In the genomic region with DNA sequence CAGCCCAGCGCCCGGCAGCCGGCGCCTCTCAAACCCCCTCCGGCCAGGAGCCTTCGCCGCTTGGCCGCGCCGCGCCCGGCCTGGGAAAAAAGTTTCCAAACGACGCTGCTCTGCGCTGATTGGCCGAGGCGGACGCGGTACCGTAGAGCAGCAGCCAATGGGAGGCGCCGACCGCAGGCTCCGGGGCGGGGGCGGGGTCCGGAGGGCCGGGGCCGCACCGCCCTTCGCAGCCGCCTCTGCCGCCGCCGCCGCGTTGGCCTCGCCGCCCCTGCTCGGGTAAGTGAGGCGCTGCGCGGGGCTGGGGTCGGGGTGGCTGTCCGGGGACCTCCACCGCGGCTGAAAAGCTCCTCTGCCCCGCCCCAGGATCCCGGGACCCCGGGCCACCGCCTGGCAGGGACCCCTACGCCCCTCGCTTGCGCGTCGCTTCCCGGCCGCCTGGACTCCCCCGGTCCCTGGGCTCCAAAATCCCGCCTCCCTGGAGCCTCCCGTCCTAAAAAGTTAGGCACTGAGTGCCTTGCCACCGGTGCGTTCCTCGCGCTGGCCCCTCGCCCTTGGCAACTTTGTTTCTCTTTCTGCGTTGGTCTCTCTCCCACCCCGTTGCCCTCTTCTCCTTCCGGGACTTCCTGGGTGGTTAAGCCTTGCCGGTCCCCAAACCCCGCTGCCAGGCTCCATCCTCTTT, we compare ENCODE assay signal across 1 cellular context.
TF ChIP-seq lines count a peak whose summit lies in the region.

NDE1 (plus strand) TSS at position 227 of the 679 bp plus-strand sequence. CDS start 14,534 bp downstream, outside the sequence.

TF ChIP-seq in K562, 482 proteins besides CTCF, POLR2A, EP300 and RAD21 (continued from another document and continues in another):
- TF ChIP-seq PHF21A (IDR thresholded peaks at IDR 0.05; ENCODE audit: borderline replicate concordance, low read depth): peak; percentile 73; the same call in 1 of the 2 replicates
- TF ChIP-seq CREM (IDR thresholded peaks at IDR 0.05; ENCODE audit: low read depth): peak; percentile 73
- TF ChIP-seq MAX (CRISPR knock-in tag; IDR thresholded peaks at IDR 0.05): peak; percentile 51; the same call in 1 of the 2 replicates
- TF ChIP-seq HNRNPLL (IDR thresholded peaks at IDR 0.05; ENCODE audit: low read depth, low read length, poor library complexity, severe bottlenecking): no peak
- TF ChIP-seq SP1 (CRISPR knock-in tag; IDR thresholded peaks at IDR 0.05): 0 out of 2 replicates have a peak, but pooled peaks have one; percentile 35
- TF ChIP-seq ZFP36 (IDR thresholded peaks at IDR 0.05; ENCODE audit: low read depth, low read length, partially characterized antibody): no peak
- no peak for TF ChIP-seq BRD4 (IDR thresholded peaks at IDR 0.05)
- no peak for TF ChIP-seq EWSR1 (IDR thresholded peaks at IDR 0.05; ENCODE audit: borderline replicate concordance, low read depth, partially characterized antibody)
- TF ChIP-seq, protein P1, sequence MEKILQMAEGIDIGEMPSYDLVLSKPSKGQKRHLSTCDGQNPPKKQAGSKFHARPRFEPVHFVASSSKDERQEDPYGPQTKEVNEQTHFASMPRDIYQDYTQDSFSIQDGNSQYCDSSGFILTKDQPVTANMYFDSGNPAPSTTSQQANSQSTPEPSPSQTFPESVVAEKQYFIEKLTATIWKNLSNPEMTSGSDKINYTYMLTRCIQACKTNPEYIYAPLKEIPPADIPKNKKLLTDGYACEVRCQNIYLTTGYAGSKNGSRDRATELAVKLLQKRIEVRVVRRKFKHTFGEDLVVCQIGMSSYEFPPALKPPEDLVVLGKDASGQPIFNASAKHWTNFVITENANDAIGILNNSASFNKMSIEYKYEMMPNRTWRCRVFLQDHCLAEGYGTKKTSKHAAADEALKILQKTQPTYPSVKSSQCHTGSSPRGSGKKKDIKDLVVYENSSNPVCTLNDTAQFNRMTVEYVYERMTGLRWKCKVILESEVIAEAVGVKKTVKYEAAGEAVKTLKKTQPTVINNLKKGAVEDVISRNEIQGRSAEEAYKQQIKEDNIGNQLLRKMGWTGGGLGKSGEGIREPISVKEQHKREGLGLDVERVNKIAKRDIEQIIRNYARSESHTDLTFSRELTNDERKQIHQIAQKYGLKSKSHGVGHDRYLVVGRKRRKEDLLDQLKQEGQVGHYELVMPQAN (IDR thresholded peaks at IDR 0.05; ENCODE audit: borderline replicate concordance): peak; percentile 74; the same call in 1 of the 2 replicates
- 0 out of 2 replicates have a peak, but pooled peaks have one; percentile 43 for TF ChIP-seq GATAD2B (IDR thresholded peaks at IDR 0.05; ENCODE audit: borderline replicate concordance)
- TF ChIP-seq SOX6 (IDR thresholded peaks at IDR 0.05): 0 out of 2 replicates have a peak, but pooled peaks have one; percentile 16
- TF ChIP-seq PML (IDR thresholded peaks at IDR 0.05; ENCODE audit: low read length): no peak; the same call in 1 of the 2 replicates
- TF ChIP-seq ZBTB34 (CRISPR knock-in tag; IDR thresholded peaks at IDR 0.05): no peak
- TF ChIP-seq, protein P2, sequence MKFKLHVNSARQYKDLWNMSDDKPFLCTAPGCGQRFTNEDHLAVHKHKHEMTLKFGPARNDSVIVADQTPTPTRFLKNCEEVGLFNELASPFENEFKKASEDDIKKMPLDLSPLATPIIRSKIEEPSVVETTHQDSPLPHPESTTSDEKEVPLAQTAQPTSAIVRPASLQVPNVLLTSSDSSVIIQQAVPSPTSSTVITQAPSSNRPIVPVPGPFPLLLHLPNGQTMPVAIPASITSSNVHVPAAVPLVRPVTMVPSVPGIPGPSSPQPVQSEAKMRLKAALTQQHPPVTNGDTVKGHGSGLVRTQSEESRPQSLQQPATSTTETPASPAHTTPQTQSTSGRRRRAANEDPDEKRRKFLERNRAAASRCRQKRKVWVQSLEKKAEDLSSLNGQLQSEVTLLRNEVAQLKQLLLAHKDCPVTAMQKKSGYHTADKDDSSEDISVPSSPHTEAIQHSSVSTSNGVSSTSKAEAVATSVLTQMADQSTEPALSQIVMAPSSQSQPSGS (CRISPR knock-in tag; IDR thresholded peaks at IDR 0.05): no peak
- TF ChIP-seq HMGN3 (IDR thresholded peaks at IDR 0.05; ENCODE audit: borderline replicate concordance, extremely low read depth, insufficient read length, low read depth, low read length): peak; percentile 86
- no peak for TF ChIP-seq NFRKB (IDR thresholded peaks at IDR 0.05; ENCODE audit: low read depth)
- TF ChIP-seq CBX5 (IDR thresholded peaks at IDR 0.05; ENCODE audit: borderline replicate concordance, low read depth): 0 out of 2 replicates have a peak, but pooled peaks have one; percentile 56
- TF ChIP-seq ESRRA (IDR thresholded peaks at IDR 0.05; ENCODE audit: borderline replicate concordance, low read depth): peak; percentile 76; the same call in 1 of the 2 replicates
- TF ChIP-seq SRF (CRISPR knock-in tag; IDR thresholded peaks at IDR 0.05): peak in 1 of 2 experiments; percentile 86; a peak in 1 of 4 replicates
- no peak for TF ChIP-seq SAP30 (IDR thresholded peaks at IDR 0.05; ENCODE audit: borderline replicate concordance, insufficient read depth, low read depth, low read length, poor library complexity, severe bottlenecking)
- peak; percentile 69 for TF ChIP-seq CCNT2 (IDR thresholded peaks at IDR 0.05; ENCODE audit: borderline replicate concordance, extremely low read depth, insufficient read length, low read depth, low read length)
- TF ChIP-seq, protein P3, sequence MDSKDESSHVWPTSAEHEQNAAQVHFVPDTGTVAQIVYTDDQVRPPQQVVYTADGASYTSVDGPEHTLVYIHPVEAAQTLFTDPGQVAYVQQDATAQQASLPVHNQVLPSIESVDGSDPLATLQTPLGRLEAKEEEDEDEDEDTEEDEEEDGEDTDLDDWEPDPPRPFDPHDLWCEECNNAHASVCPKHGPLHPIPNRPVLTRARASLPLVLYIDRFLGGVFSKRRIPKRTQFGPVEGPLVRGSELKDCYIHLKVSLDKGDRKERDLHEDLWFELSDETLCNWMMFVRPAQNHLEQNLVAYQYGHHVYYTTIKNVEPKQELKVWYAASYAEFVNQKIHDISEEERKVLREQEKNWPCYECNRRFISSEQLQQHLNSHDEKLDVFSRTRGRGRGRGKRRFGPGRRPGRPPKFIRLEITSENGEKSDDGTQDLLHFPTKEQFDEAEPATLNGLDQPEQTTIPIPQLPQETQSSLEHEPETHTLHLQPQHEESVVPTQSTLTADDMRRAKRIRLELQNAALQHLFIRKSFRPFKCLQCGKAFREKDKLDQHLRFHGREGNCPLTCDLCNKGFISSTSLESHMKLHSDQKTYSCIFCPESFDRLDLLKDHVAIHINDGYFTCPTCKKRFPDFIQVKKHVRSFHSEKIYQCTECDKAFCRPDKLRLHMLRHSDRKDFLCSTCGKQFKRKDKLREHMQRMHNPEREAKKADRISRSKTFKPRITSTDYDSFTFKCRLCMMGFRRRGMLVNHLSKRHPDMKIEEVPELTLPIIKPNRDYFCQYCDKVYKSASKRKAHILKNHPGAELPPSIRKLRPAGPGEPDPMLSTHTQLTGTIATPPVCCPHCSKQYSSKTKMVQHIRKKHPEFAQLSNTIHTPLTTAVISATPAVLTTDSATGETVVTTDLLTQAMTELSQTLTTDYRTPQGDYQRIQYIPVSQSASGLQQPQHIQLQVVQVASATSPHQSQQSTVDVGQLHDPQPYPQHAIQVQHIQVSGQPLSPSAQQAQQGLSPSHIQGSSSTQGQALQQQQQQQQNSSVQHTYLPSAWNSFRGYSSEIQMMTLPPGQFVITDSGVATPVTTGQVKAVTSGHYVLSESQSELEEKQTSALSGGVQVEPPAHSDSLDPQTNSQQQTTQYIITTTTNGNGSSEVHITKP (IDR thresholded peaks at IDR 0.05; ENCODE audit: partially characterized antibody): peak; percentile 13
- peak; percentile 52 for TF ChIP-seq KDM5B (IDR thresholded peaks at IDR 0.05; ENCODE audit: insufficient replicate concordance, low read depth, low read length)
- TF ChIP-seq ARID2 (IDR thresholded peaks at IDR 0.05): peak; percentile 29; the same call in 1 of the 2 replicates
- peak; percentile 30; the same call in 1 of the 2 replicates for TF ChIP-seq MYC (IDR thresholded peaks at IDR 0.05; ENCODE audit: low read depth, low read length)
- no peak for TF ChIP-seq MYC (CRISPR knock-in tag; IDR thresholded peaks at IDR 0.05; ENCODE audit: borderline replicate concordance, low read depth)
- TF ChIP-seq, protein P4, sequence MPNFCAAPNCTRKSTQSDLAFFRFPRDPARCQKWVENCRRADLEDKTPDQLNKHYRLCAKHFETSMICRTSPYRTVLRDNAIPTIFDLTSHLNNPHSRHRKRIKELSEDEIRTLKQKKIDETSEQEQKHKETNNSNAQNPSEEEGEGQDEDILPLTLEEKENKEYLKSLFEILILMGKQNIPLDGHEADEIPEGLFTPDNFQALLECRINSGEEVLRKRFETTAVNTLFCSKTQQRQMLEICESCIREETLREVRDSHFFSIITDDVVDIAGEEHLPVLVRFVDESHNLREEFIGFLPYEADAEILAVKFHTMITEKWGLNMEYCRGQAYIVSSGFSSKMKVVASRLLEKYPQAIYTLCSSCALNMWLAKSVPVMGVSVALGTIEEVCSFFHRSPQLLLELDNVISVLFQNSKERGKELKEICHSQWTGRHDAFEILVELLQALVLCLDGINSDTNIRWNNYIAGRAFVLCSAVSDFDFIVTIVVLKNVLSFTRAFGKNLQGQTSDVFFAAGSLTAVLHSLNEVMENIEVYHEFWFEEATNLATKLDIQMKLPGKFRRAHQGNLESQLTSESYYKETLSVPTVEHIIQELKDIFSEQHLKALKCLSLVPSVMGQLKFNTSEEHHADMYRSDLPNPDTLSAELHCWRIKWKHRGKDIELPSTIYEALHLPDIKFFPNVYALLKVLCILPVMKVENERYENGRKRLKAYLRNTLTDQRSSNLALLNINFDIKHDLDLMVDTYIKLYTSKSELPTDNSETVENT (CRISPR knock-in tag; IDR thresholded peaks at IDR 0.05): peak; percentile 73
- TF ChIP-seq NFYB (IDR thresholded peaks at IDR 0.05; ENCODE audit: extremely low read depth, insufficient read length): peak; percentile 43
- peak; percentile 70 for TF ChIP-seq TAF1 (IDR thresholded peaks at IDR 0.05; ENCODE audit: control insufficient read depth, extremely low read depth, insufficient read depth, low read length, severe bottlenecking)
- TF ChIP-seq KDM4B (IDR thresholded peaks at IDR 0.05; ENCODE audit: borderline replicate concordance in 2 of 2, low read depth in 1 of 2): no peak
- TF ChIP-seq MEIS2 (IDR thresholded peaks at IDR 0.05; ENCODE audit: partially characterized antibody): no peak
- TF ChIP-seq LARP7 (IDR thresholded peaks at IDR 0.05): peak; percentile 90; the same call in 1 of the 2 replicates
- peak in 1 of 2 experiments; percentile 33; a peak in 1 of 3 replicates for TF ChIP-seq CBX3 (IDR thresholded peaks at IDR 0.05; ENCODE audit: borderline replicate concordance in 1 of 2, low read length in 2 of 2)
- TF ChIP-seq KLF13 (tag; IDR thresholded peaks at IDR 0.05; ENCODE audit: borderline replicate concordance, low read depth): no peak
- peak; percentile 68 to 92 for TF ChIP-seq E2F6 (IDR thresholded peaks at IDR 0.05; ENCODE audit: borderline replicate concordance in 1 of 2, extremely low read depth in 1 of 2, insufficient read depth in 1 of 2, insufficient read length in 1 of 2, low read depth in 1 of 2, low read length in 1 of 2, poor library complexity in 1 of 2, severe bottlenecking in 1 of 2)
- TF ChIP-seq KHSRP (IDR thresholded peaks at IDR 0.05): no peak
- no peak for TF ChIP-seq NCOR1 (IDR thresholded peaks at IDR 0.05)
- TF ChIP-seq FOS (IDR thresholded peaks at IDR 0.05; ENCODE audit: extremely low read depth, insufficient read length): peak; percentile 74
- TF ChIP-seq ZNF197 (CRISPR knock-in tag; IDR thresholded peaks at IDR 0.05; ENCODE audit: low read depth): no peak
- TF ChIP-seq, protein P5, sequence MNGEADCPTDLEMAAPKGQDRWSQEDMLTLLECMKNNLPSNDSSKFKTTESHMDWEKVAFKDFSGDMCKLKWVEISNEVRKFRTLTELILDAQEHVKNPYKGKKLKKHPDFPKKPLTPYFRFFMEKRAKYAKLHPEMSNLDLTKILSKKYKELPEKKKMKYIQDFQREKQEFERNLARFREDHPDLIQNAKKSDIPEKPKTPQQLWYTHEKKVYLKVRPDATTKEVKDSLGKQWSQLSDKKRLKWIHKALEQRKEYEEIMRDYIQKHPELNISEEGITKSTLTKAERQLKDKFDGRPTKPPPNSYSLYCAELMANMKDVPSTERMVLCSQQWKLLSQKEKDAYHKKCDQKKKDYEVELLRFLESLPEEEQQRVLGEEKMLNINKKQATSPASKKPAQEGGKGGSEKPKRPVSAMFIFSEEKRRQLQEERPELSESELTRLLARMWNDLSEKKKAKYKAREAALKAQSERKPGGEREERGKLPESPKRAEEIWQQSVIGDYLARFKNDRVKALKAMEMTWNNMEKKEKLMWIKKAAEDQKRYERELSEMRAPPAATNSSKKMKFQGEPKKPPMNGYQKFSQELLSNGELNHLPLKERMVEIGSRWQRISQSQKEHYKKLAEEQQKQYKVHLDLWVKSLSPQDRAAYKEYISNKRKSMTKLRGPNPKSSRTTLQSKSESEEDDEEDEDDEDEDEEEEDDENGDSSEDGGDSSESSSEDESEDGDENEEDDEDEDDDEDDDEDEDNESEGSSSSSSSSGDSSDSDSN (IDR thresholded peaks at IDR 0.05; ENCODE audit: borderline replicate concordance in 1 of 2, low read depth in 2 of 2, low read length in 2 of 2): peak in 1 of 2 experiments; percentile 64; a peak in 3 of 4 replicates
- TF ChIP-seq MTA1 (IDR thresholded peaks at IDR 0.05; ENCODE audit: borderline replicate concordance): no peak
- TF ChIP-seq, protein P6, sequence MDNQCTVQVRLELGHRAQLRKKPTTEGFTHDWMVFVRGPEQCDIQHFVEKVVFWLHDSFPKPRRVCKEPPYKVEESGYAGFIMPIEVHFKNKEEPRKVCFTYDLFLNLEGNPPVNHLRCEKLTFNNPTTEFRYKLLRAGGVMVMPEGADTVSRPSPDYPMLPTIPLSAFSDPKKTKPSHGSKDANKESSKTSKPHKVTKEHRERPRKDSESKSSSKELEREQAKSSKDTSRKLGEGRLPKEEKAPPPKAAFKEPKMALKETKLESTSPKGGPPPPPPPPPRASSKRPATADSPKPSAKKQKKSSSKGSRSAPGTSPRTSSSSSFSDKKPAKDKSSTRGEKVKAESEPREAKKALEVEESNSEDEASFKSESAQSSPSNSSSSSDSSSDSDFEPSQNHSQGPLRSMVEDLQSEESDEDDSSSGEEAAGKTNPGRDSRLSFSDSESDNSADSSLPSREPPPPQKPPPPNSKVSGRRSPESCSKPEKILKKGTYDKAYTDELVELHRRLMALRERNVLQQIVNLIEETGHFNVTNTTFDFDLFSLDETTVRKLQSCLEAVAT (IDR thresholded peaks at IDR 0.05): no peak
